Comparison of ENCODE assay signal across 8 cellular contexts in the genomic region with DNA sequence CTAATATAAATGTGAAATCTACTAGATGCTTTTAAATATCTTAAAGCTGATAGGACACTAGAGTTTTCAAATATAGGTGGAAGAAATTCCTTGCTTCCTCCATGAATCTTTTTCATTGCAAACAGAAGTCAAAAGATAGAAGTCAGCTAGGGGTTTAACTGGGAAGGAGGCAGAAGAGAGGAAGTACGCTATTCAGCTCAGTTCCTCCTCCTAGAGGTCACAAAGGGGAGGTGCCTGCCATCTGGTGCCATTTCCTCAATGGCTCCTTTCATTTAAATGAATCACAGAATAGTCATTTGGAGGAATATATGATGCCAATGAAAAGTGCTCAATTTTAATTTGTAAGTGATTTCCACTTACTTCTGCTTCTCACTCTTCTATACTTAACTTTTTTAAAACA. TPM values are rescaled to one million over a fixed set of nuclear protein-coding genes. Genes with fewer than 3 reads are reported as not detected.
DNase-seq lines count a peak whose midpoint lies in the region; ATAC-seq and TF ChIP-seq lines count a peak whose summit lies in the region.

No MANE protein-coding gene starts in this region.

- peak; percentile 32 for DNase-seq in GM10266 (ENCODE audit: extremely low spot score)
- DNase-seq in SKM-1 treated with dmso at 0.1 percent for 144 hours (lab: John Stamatoyannopoulos, UW; ENCODE audit: unreplicated experiment): peak; percentile 64
- DNase-seq in left kidney (ENCODE audit: low read depth, low spot score): peak; percentile 38
- no peak for DNase-seq in suprapubic skin (ENCODE audit: low spot score in 2 of 2)
- DNase-seq in retina: no peak
- DNase-seq in NCI-H446 treated with DMSO at 0.1 percent for 48 hours (lab: John Stamatoyannopoulos, UW): no peak

- no peaks in the 10 kb centered on the region for H3K27me3 ChIP-seq in suprapubic skin

- TF ChIP-seq POLR2A in suprapubic skin (IDR thresholded peaks at IDR 0.05): no peak

- H3K4me1 ChIP-seq in suprapubic skin: no peaks in the 10 kb centered on the region

- 65% methylated on average over 1 of the region's 1 CpG for WGBS in suprapubic skin

- no peaks in the 10 kb centered on the region for H3K36me3 ChIP-seq in suprapubic skin

- H3K9me3 ChIP-seq in suprapubic skin: no peaks in the 10 kb centered on the region

- no peak overlapping the region for H3K4me3 ChIP-seq in suprapubic skin

- H3K27ac ChIP-seq in suprapubic skin: no peak overlapping the region

- peak; percentile 93 for ATAC-seq in GM19438 (IDR thresholded peaks at IDR 0.05; ENCODE audit: low read depth, unreplicated experiment)
- peak; percentile 95 for ATAC-seq in HG03139 (IDR thresholded peaks at IDR 0.05; ENCODE audit: unreplicated experiment)

- TF ChIP-seq EP300 in suprapubic skin (IDR thresholded peaks at IDR 0.05): no peak

- TF ChIP-seq CTCF in GM10266 (IDR thresholded peaks at IDR 0.05; ENCODE audit: control insufficient read depth, insufficient read depth, low read depth, missing control alignments) (peak; percentile 42), suprapubic skin (IDR thresholded peaks at IDR 0.05) (no peak)

RNA-seq across cellular contexts. Expression of a gene that starts 8.5 kb away (rescaled TPM):
- total RNA-seq in suprapubic skin: 1 to 10 TPM in 2 of 4 donors, under 1 TPM in 2; 0.30 to 1.4 (median 1.0) TPM

Comparison
In these comparisons a context has a peak if more than half of its experiments do, and no peak if none do; other contexts are left out.
1. DNase-seq: peak in GM10266 (single experiment), SKM-1 treated with dmso at 0.1 percent for 144 hours (single experiment) and left kidney (single experiment); none in suprapubic skin (0 of 2), retina (single experiment) and NCI-H446 treated with DMSO at 0.1 percent for 48 hours (single experiment).